9 cellular contexts compared by ENCODE assay signal in genomic region chr1:116503535-116504307, GRCh38.
DNase-seq lines count a peak whose midpoint lies in the region; ATAC-seq and TF ChIP-seq lines count a peak whose summit lies in the region.
"Had no signal": no experiment of that assay in that cellular context is flagged by ENCODE, and none has a peak within 500 bp of the region (broad histone marks: within the 10 kb centered on the region; RNA-seq: fewer than 3 reads in every experiment).

No MANE protein-coding gene starts in this region.

- ATAC-seq in GM19452 (IDR thresholded peaks at IDR 0.05; ENCODE audit: unreplicated experiment) (peak; percentile 0), GM21825 (IDR thresholded peaks at IDR 0.05; ENCODE audit: unreplicated experiment) (no peak)

- no peak for TF ChIP-seq POLR2A in adrenal gland (IDR thresholded peaks at IDR 0.05)

- H3K4me3 ChIP-seq in adrenal gland = no peak overlapping the region
- peak overlapping the region; percentile 28 to 46 for H3K4me3 ChIP-seq in neutrophil (ENCODE audit: low read depth in 1 of 2, low read length in 1 of 2)
- H3K4me3 ChIP-seq in SK-N-SH (ENCODE audit: low read depth in 2 of 2, low read length in 1 of 2) = no peak overlapping the region
- H3K4me3 ChIP-seq in tibial artery = no peak overlapping the region

- peak; percentile 63 for DNase-seq in MV-4-11 (lab: John Stamatoyannopoulos, UW)
- no peak for DNase-seq in adrenal gland
- DNase-seq in SK-N-SH = no peak
- DNase-seq in G401 (ENCODE audit: low spot score) = no peak
- no peak for DNase-seq in tibial artery
- DNase-seq: NCI-H2029 treated with DMSO at 0.1 percent for 48 hours had no signal

- H3K9me2 ChIP-seq in SK-N-SH = no peaks in the 10 kb centered on the region

- no peak for TF ChIP-seq EP300 in SK-N-SH (IDR thresholded peaks at IDR 0.05; ENCODE audit: borderline replicate concordance in 1 of 2, low read depth in 1 of 2, low read length in 1 of 2)

- TF ChIP-seq CTCF in adrenal gland (IDR thresholded peaks at IDR 0.05) (no peak), neutrophil (IDR thresholded peaks at IDR 0.05) (no peak), SK-N-SH (IDR thresholded peaks at IDR 0.05) (no peak), tibial artery (IDR thresholded peaks at IDR 0.05) (no peak)

- H3K4me1 ChIP-seq in adrenal gland (replicated peaks in 1 of 2) (peaks cover 2 to 3% of the 10 kb centered on the region in 2 donors), neutrophil (ENCODE audit: control insufficient read depth in 1 of 2, insufficient read depth in 1 of 2, low read depth in 1 of 2, low read length in 1 of 2) (peaks cover 79 to 84% of the 10 kb centered on the region in 2 experiments), SK-N-SH (ENCODE audit: control insufficient read depth in 1 of 2, insufficient read depth in 2 of 2, low read depth in 1 of 2, low read length in 1 of 2) (peaks cover 3 to 25% of the 10 kb centered on the region in 2 experiments; a peak in 2 of 4 replicates), tibial artery (peaks cover 0 to 22% (median 15%) of the 10 kb centered on the region in 4 donors)

- in situ Hi-C loops in G401 (cut with HindIII; ENCODE audit: low sequenced_read_pairs) = no loop called here

- TF ChIP-seq RAD21 in SK-N-SH (IDR thresholded peaks at IDR 0.05; ENCODE audit: low read length) = no peak

- no peak overlapping the region for H2AFZ ChIP-seq in SK-N-SH (ENCODE audit: low read depth)

- no peaks in the 10 kb centered on the region for H3K27me3 ChIP-seq in adrenal gland
- no peaks in the 10 kb centered on the region for H3K27me3 ChIP-seq in neutrophil
- no peaks in the 10 kb centered on the region for H3K27me3 ChIP-seq in SK-N-SH (ENCODE audit: insufficient read depth)
- H3K27me3 ChIP-seq in tibial artery = no peaks in the 10 kb centered on the region

- CTCF ChIA-PET in SK-N-SH (lab: Yijun Ruan, JAX) = interaction anchor here (1.4 to 29.6 kb wide), 3 partner anchors 12 to 357 kb away, joined by 3 to 1099 read pairs (median 237); no protein-coding TSS in a partner anchor

- H3K27ac ChIP-seq in adrenal gland (peak overlapping the region in 3 of 5 donors; percentile 2 to 76 (median 61)), neutrophil (peak overlapping the region; percentile 98), SK-N-SH (ENCODE audit: low read depth in 2 of 2, low read length in 1 of 2) (peak overlapping the region in 1 of 2 experiments; percentile 50; a peak in 1 of 4 replicates), tibial artery (peak overlapping the region in 1 of 2 donors; percentile 17)

- peaks cover 11% of the 10 kb centered on the region for H3F3A ChIP-seq in SK-N-SH (replicated peaks; ENCODE audit: insufficient read depth)

- H3K9me3 ChIP-seq in adrenal gland (replicated peaks in 1 of 3) (no peaks in the 10 kb centered on the region), neutrophil (no peaks in the 10 kb centered on the region), SK-N-SH (no peaks in the 10 kb centered on the region), tibial artery (no peaks in the 10 kb centered on the region)

- POLR2A ChIA-PET in SK-N-SH (lab: Yijun Ruan, JAX) = no interaction called here

- intact Hi-C loops in adrenal gland (cut with DNase I) = no loop called here
- intact Hi-C loops in tibial artery (cut with DNase I; ENCODE audit: low total_unique reads) = loop anchor here (10.0 kb wide), 1 partner anchor 551 kb away; no protein-coding TSS in a partner anchor

- no peaks in the 10 kb centered on the region for H3K79me2 ChIP-seq in SK-N-SH (ENCODE audit: insufficient read depth)

- H3K36me3 ChIP-seq in adrenal gland (replicated peaks in 1 of 2) (no peaks in the 10 kb centered on the region), neutrophil (peaks cover 3% of the 10 kb centered on the region), SK-N-SH (replicated peaks in 1 of 2; ENCODE audit: control insufficient read depth in 1 of 2, insufficient read depth in 2 of 2, low read length in 1 of 2) (no peaks in the 10 kb centered on the region), tibial artery (no peaks in the 10 kb centered on the region)

- 78 to 89% (median 84%) methylated on average over 5 to 7 of the region's 7 CpGs for WGBS in adrenal gland, 4 donors
- WGBS in SK-N-SH (ENCODE audit: low lambda C conversion rate) = 100% methylated on average over 3 of the region's 7 CpGs

- H4K20me1 ChIP-seq in SK-N-SH (ENCODE audit: insufficient read depth) = no peaks in the 10 kb centered on the region

- no peak overlapping the region for H3K4me2 ChIP-seq in SK-N-SH

- H3K9ac ChIP-seq in SK-N-SH = no peak overlapping the region

TF ChIP-seq in SK-N-SH, 30 proteins besides CTCF, POLR2A, EP300 and RAD21:
- no peak for TF ChIP-seq ELF1 (IDR thresholded peaks at IDR 0.05)
- no peak for TF ChIP-seq NFIC (IDR thresholded peaks at IDR 0.05; ENCODE audit: borderline replicate concordance)
- no peak for TF ChIP-seq MEF2A (IDR thresholded peaks at IDR 0.05; ENCODE audit: borderline replicate concordance, low read depth)
TF ChIP-seq in SK-N-SH: peak in this region for 0.

Comparison
In these comparisons a context has a peak if more than half of its experiments do, and no peak if none do; other contexts are left out.
1. H3K4me3 ChIP-seq: peak in neutrophil (2 of 2); none in adrenal gland (0 of 4), SK-N-SH (0 of 2) and tibial artery (0 of 2).